ENCODE assay signal across 30 cellular contexts in genomic region chr5:4233671-4234070, GRCh38.
DNase-seq lines count a peak whose midpoint lies in the region; ATAC-seq and TF ChIP-seq lines count a peak whose summit lies in the region.
"Had no signal": no experiment of that assay in that cellular context is flagged by ENCODE, and none has a peak within 500 bp of the region (broad histone marks: within the 10 kb centered on the region; RNA-seq: fewer than 3 reads in every experiment).

No MANE protein-coding gene starts in this region.

- H3K27me3 ChIP-seq in GM23338 (ENCODE audit: insufficient read depth) (no peaks in the 10 kb centered on the region), RWPE2 (ENCODE audit: insufficient read depth, poor library complexity, severe bottlenecking) (no peaks in the 10 kb centered on the region), foreskin keratinocyte (no peaks in the 10 kb centered on the region), gastrocnemius medialis (no peaks in the 10 kb centered on the region)
- H3K27me3 ChIP-seq: pancreas, SJSA1, thyroid gland, vagina had no signal

- peak; percentile 53 to 74 for TF ChIP-seq CTCF in GM23338 (conservative IDR thresholded peaks at IDR 0.05; ENCODE audit: low read depth in 2 of 2)
- peak; percentile 19 for TF ChIP-seq CTCF in RWPE2 (IDR thresholded peaks at IDR 0.05; ENCODE audit: poor library complexity, severe bottlenecking)
- peak; percentile 26 for TF ChIP-seq CTCF in foreskin keratinocyte (conservative IDR thresholded peaks at IDR 0.05)
- TF ChIP-seq CTCF in gastrocnemius medialis (IDR thresholded peaks at IDR 0.05 in 4 of 5, conservative IDR thresholded peaks at IDR 0.05 in 1 of 5) = no peak

- intact Hi-C loops in gastrocnemius medialis (cut with DNase I; ENCODE audit: low total_unique reads) = no loop called here

- no peaks in the 10 kb centered on the region for H3K9me2 ChIP-seq in GM23338 (ENCODE audit: insufficient read depth)

- H3K9me3 Mint-ChIP-seq in GM23338 = peaks cover 18% of the 10 kb centered on the region

- no peak overlapping the region for H3K27ac Mint-ChIP-seq in GM23338
- H3K27ac Mint-ChIP-seq: activated CD4-positive, alpha-beta T cell treated with anti-CD3 and anti-CD28 coated beads for 36 hours; activated CD8-positive, alpha-beta T cell treated with anti-CD3 and anti-CD28 coated beads, Interleukin-2, amount 10 ng/mL, durations not matched to agents 7 days and 5 days; activated naive CD8-positive, alpha-beta T cell treated with anti-CD3 and anti-CD28 coated beads, Interleukin-2, amount 10 ng/mL, durations not matched to agents 7 days and 5 days; dendritic cell treated with granulocyte-macrophage colony-stimulating factor and Interleukin-4, amounts not matched to agents 40 ng/mL and 50 ng/mL, for 4 days; nephron; T-helper 1 cell treated with Interleukin-12 subunit alpha and Interleukin-12 subunit beta and Interleukin-4 antibody, amounts not matched to agents 30 μg/mL and 1 μg/mL, for 36 hours had no signal

- no peak overlapping the region for H3K4me2 ChIP-seq in GM23338

- H3K36me3 ChIP-seq in GM23338 (ENCODE audit: insufficient read depth) (peaks cover 7% of the 10 kb centered on the region; the same call in 1 of the 2 replicates), RWPE2 (ENCODE audit: low read depth) (no peaks in the 10 kb centered on the region), gastrocnemius medialis (no peaks in the 10 kb centered on the region)
- H3K36me3 ChIP-seq: MG63, pancreas, SJSA1, stomach, thyroid gland, vagina had no signal

- no peak overlapping the region for H2AFZ ChIP-seq in GM23338

- TF ChIP-seq POLR2A in gastrocnemius medialis (IDR thresholded peaks at IDR 0.05) = no peak

- H3K9me3 ChIP-seq in RWPE2 (ENCODE audit: severe bottlenecking) (no peaks in the 10 kb centered on the region), gastrocnemius medialis (peaks cover 0 to 7% (median 0%) of the 10 kb centered on the region in 3 donors)
- H3K9me3 ChIP-seq: pancreas, thyroid gland had no signal

- peaks cover 18% of the 10 kb centered on the region for H3K4me1 Mint-ChIP-seq in GM23338
- H3K4me1 Mint-ChIP-seq: activated CD4-positive, alpha-beta T cell treated with anti-CD3 and anti-CD28 coated beads for 36 hours; activated naive CD8-positive, alpha-beta T cell treated with anti-CD3 and anti-CD28 coated beads, Interleukin-2, amount 10 ng/mL, durations not matched to agents 7 days and 5 days; central memory CD8-positive, alpha-beta T cell had no signal

- peaks cover 5% of the 10 kb centered on the region for H3K27me3 Mint-ChIP-seq in GM23338 (ENCODE audit: insufficient read depth, low read depth, poor library complexity)
- H3K27me3 Mint-ChIP-seq: activated CD4-positive, alpha-beta T cell treated with anti-CD3 and anti-CD28 coated beads for 36 hours; activated naive CD8-positive, alpha-beta T cell treated with anti-CD3 and anti-CD28 coated beads, Interleukin-2, amount 10 ng/mL, durations not matched to agents 7 days and 5 days; central memory CD8-positive, alpha-beta T cell; dendritic cell treated with granulocyte-macrophage colony-stimulating factor and Interleukin-4, amounts not matched to agents 40 ng/mL and 50 ng/mL, for 4 days had no signal

- ATAC-seq in GM23338 (peak; percentile 44), RWPE2 (ENCODE audit: low read depth) (no peak), foreskin keratinocyte (no peak), HG03442 (IDR thresholded peaks at IDR 0.05; ENCODE audit: unreplicated experiment) (no peak), gastrocnemius medialis (no peak)
- ATAC-seq: activated CD4-positive, alpha-beta T cell treated with anti-CD3 and anti-CD28 coated beads for 36 hours; activated CD8-positive, alpha-beta T cell treated with anti-CD3 and anti-CD28 coated beads, Interleukin-2, amount 10 ng/mL, durations not matched to agents 7 days and 5 days; pancreas; right cardiac atrium had no signal

- H3K4me3 ChIP-seq in GM23338 (no peak overlapping the region), RWPE2 (ENCODE audit: severe bottlenecking) (no peak overlapping the region), gastrocnemius medialis (no peak overlapping the region)
- H3K4me3 ChIP-seq: MG63, pancreas, SJSA1, stomach, thyroid gland, vagina had no signal

- peaks cover 12% of the 10 kb centered on the region; the same call in 2 of the 3 replicates for H3K36me3 Mint-ChIP-seq in GM23338 (ENCODE audit: low read depth)
- H3K36me3 Mint-ChIP-seq: activated naive CD8-positive, alpha-beta T cell treated with anti-CD3 and anti-CD28 coated beads, Interleukin-2, amount 10 ng/mL, durations not matched to agents 7 days and 5 days had no signal

- no peaks in the 10 kb centered on the region for H4K20me1 ChIP-seq in GM23338 (replicated peaks; ENCODE audit: insufficient read depth)

- DNase-seq in DMS53 (lab: John Stamatoyannopoulos, UW) = peak; percentile 8
- no peak for DNase-seq in DMS53 treated with DMSO at 0.1 percent for 48 hours (lab: John Stamatoyannopoulos, UW; ENCODE audit: unreplicated experiment)
- peak; percentile 35 for DNase-seq in GM23338 (ENCODE audit: low spot score)
- no peak for DNase-seq in RWPE2 (ENCODE audit: low spot score)
- no peak for DNase-seq in foreskin keratinocyte
- DNase-seq in DMS 273 treated with DMSO at 0.1 percent for 48 hours (lab: John Stamatoyannopoulos, UW) = no peak
- no peak for DNase-seq in gastrocnemius medialis
- DNase-seq: activated CD4-positive, alpha-beta T cell treated with anti-CD3 and anti-CD28 coated beads for 36 hours; activated CD8-positive, alpha-beta T cell treated with anti-CD3 and anti-CD28 coated beads, Interleukin-2, amount 10 ng/mL, durations not matched to agents 7 days and 5 days; activated effector memory CD4-positive, alpha-beta T cell treated with Interleukin-2 at 50 U/mL for 16 hours; activated naive CD8-positive, alpha-beta T cell treated with anti-CD3 and anti-CD28 coated beads, Interleukin-2, amount 10 ng/mL, durations not matched to agents 7 days and 5 days; Calu3; EL; HCEC 1CT; MG63; NCI-H1417; NCI-H2081; pancreas; right cardiac atrium; stimulated activated CD4-positive, alpha-beta T cell treated with anti-CD3 and anti-CD28 coated beads, Interleukin-2, amount 100 ng/mL, for 24 hours; stomach; thyroid gland had no signal

- H3K4me1 ChIP-seq in GM23338 (ENCODE audit: insufficient read depth) (no peaks in the 10 kb centered on the region), RWPE2 (ENCODE audit: insufficient read depth, poor library complexity, severe bottlenecking) (no peaks in the 10 kb centered on the region), foreskin keratinocyte (no peaks in the 10 kb centered on the region), gastrocnemius medialis (no peaks in the 10 kb centered on the region)
- H3K4me1 ChIP-seq: pancreas, SJSA1, stomach, vagina had no signal

- in situ Hi-C loops in gastrocnemius medialis (cut with MboI; ENCODE audit: low sequenced_read_pairs in 4 of 4) = no loop called here

- H3F3A ChIP-seq in GM23338 (replicated peaks; ENCODE audit: low read depth) = no peaks in the 10 kb centered on the region

- no peaks in the 10 kb centered on the region for H3K79me2 ChIP-seq in GM23338 (replicated peaks; ENCODE audit: insufficient read depth)

- H3K27ac ChIP-seq in GM23338 (ENCODE audit: low read depth) = no peak overlapping the region
- no peak overlapping the region for H3K27ac ChIP-seq in RWPE2 (ENCODE audit: poor library complexity, severe bottlenecking)
- H3K27ac ChIP-seq in foreskin keratinocyte = no peak overlapping the region
- no peak overlapping the region for H3K27ac ChIP-seq in gastrocnemius medialis
- H3K27ac ChIP-seq: 22Rv1, pancreas, SJSA1, stomach, thyroid gland, vagina had no signal

- H3K4me3 Mint-ChIP-seq in GM23338 = no peak overlapping the region
- H3K4me3 Mint-ChIP-seq: activated CD4-positive, alpha-beta T cell treated with anti-CD3 and anti-CD28 coated beads for 36 hours; activated CD8-positive, alpha-beta T cell treated with anti-CD3 and anti-CD28 coated beads, Interleukin-2, amount 10 ng/mL, durations not matched to agents 7 days and 5 days; activated naive CD8-positive, alpha-beta T cell treated with anti-CD3 and anti-CD28 coated beads, Interleukin-2, amount 10 ng/mL, durations not matched to agents 7 days and 5 days; central memory CD8-positive, alpha-beta T cell; dendritic cell treated with granulocyte-macrophage colony-stimulating factor and Interleukin-4, amounts not matched to agents 40 ng/mL and 50 ng/mL, for 4 days; nephron; T-helper 1 cell treated with Interleukin-12 subunit alpha and Interleukin-12 subunit beta and Interleukin-4 antibody, amounts not matched to agents 30 μg/mL and 1 μg/mL, for 36 hours had no signal

TF ChIP-seq in GM23338, 12 proteins besides CTCF, POLR2A, EP300 and RAD21:
- TF ChIP-seq JUNB (IDR thresholded peaks at IDR 0.05; ENCODE audit: unreplicated experiment) = no peak
- TF ChIP-seq, protein P1, sequence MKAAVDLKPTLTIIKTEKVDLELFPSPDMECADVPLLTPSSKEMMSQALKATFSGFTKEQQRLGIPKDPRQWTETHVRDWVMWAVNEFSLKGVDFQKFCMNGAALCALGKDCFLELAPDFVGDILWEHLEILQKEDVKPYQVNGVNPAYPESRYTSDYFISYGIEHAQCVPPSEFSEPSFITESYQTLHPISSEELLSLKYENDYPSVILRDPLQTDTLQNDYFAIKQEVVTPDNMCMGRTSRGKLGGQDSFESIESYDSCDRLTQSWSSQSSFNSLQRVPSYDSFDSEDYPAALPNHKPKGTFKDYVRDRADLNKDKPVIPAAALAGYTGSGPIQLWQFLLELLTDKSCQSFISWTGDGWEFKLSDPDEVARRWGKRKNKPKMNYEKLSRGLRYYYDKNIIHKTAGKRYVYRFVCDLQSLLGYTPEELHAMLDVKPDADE (IDR thresholded peaks at IDR 0.05) = no peak
- no peak for TF ChIP-seq STAT1 (IDR thresholded peaks at IDR 0.05; ENCODE audit: unreplicated experiment)
- TF ChIP-seq CREB1 (CRISPR knock-in tag; IDR thresholded peaks at IDR 0.05; ENCODE audit: low read depth) = no peak
- no peak for TF ChIP-seq NANOG (IDR thresholded peaks at IDR 0.05; ENCODE audit: borderline replicate concordance)

Comparison
In these comparisons a context has a peak if more than half of its experiments do, and no peak if none do; other contexts are left out.
1. DNase-seq: peak in DMS53 (single experiment) and GM23338 (single experiment); none in DMS53 treated with DMSO at 0.1 percent for 48 hours (single experiment), RWPE2 (single experiment), foreskin keratinocyte (0 of 2), DMS 273 treated with DMSO at 0.1 percent for 48 hours (single experiment) and gastrocnemius medialis (0 of 2).
2. CTCF ChIP-seq: peak in GM23338 (2 of 2), RWPE2 (single experiment) and foreskin keratinocyte (single experiment); none in gastrocnemius medialis (0 of 5).